Comparison of ENCODE assay signal across 9 cellular contexts in the genomic region with DNA sequence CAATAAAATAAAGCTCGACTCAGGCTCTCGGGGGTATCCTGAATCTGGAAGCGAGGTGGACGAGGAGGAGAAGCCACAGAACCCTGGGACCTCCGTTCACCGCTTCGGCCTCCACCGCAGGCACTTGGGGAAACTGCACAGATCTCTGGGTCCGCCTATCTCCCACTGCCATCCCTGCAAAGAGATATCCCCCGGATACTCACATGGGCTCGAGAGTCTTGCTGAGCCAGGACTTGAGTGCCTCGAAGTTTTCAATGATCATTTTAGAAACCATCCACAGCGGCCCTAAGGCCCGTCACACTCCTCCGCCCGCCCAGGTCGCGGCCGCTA. TPM values are rescaled to one million over a fixed set of nuclear protein-coding genes. Genes with fewer than 3 reads are reported as not detected.
DNase-seq lines count a peak whose midpoint lies in the region; ATAC-seq and TF ChIP-seq lines count a peak whose summit lies in the region.
"Had no signal": no experiment of that assay in that cellular context is flagged by ENCODE, and none has a peak within 500 bp of the region (broad histone marks: within the 10 kb centered on the region; RNA-seq: fewer than 3 reads in every experiment).

No MANE protein-coding gene starts in this region.

- no peak overlapping the region for H3K27ac Mint-ChIP-seq in activated CD8-positive, alpha-beta T cell treated with anti-CD3 and anti-CD28 coated beads, Interleukin-2, amount 10 ng/mL, durations not matched to agents 7 days and 5 days

- WGBS in thyroid gland, 2 donors: 0 to 1% methylated on average over 9 to 19 of the region's 19 CpGs

- no peaks in the 10 kb centered on the region for H3K9me3 ChIP-seq in thyroid gland

- DNase-seq in Ammon's horn (ENCODE audit: low spot score) (peak; percentile 26), kidney epithelial cell (ENCODE audit: low read depth) (no peak), thyroid gland (no peak), NCI-H2196 treated with DMSO at 0.1 percent for 48 hours (lab: John Stamatoyannopoulos, UW; ENCODE audit: unreplicated experiment) (no peak), NCI-H2227 treated with DMSO at 0.1 percent for 48 hours (lab: John Stamatoyannopoulos, UW) (no peak)
- peak; percentile 39 for DNase-seq in activated CD8-positive, alpha-beta T cell treated with anti-CD3 and anti-CD28 coated beads, Interleukin-2, amount 10 ng/mL, durations not matched to agents 7 days and 5 days

- peak; percentile 37 for ATAC-seq in GM19351 (IDR thresholded peaks at IDR 0.05; ENCODE audit: unreplicated experiment)
- peak; percentile 6 for ATAC-seq in HG03378 (IDR thresholded peaks at IDR 0.05; ENCODE audit: unreplicated experiment)
- ATAC-seq in activated CD8-positive, alpha-beta T cell treated with anti-CD3 and anti-CD28 coated beads, Interleukin-2, amount 10 ng/mL, durations not matched to agents 7 days and 5 days: no peak

- POLR2A ChIA-PET in activated CD8-positive, alpha-beta T cell treated with anti-CD3 and anti-CD28 coated beads, Interleukin-2, amount 10 ng/mL, durations not matched to agents 7 days and 5 days (lab: Charles Lee): interaction anchor here (0.8 to 2.2 kb wide), 11 partner anchors 10 to 130 kb away, joined by 3 to 22 read pairs (median 3); a partner anchor contains a TSS

- CTCF ChIA-PET in activated CD8-positive, alpha-beta T cell treated with anti-CD3 and anti-CD28 coated beads, Interleukin-2, amount 10 ng/mL, durations not matched to agents 7 days and 5 days (lab: Charles Lee): interaction anchor here (1.1 to 2.9 kb wide), 9 partner anchors 12 to 136 kb away, joined by 3 to 16 read pairs (median 6); no protein-coding TSS in a partner anchor

- H3K36me3 Mint-ChIP-seq in activated CD8-positive, alpha-beta T cell treated with anti-CD3 and anti-CD28 coated beads, Interleukin-2, amount 10 ng/mL, durations not matched to agents 7 days and 5 days (ENCODE audit: low read depth): peaks cover 23% of the 10 kb centered on the region

- no peaks in the 10 kb centered on the region for H3K27me3 Mint-ChIP-seq in activated CD8-positive, alpha-beta T cell treated with anti-CD3 and anti-CD28 coated beads, Interleukin-2, amount 10 ng/mL, durations not matched to agents 7 days and 5 days (ENCODE audit: low read depth)
- H3K27me3 Mint-ChIP-seq: naive B cell had no signal

- H3K4me3 Mint-ChIP-seq in activated CD8-positive, alpha-beta T cell treated with anti-CD3 and anti-CD28 coated beads, Interleukin-2, amount 10 ng/mL, durations not matched to agents 7 days and 5 days: no peak overlapping the region

- H3K4me1 Mint-ChIP-seq in activated CD8-positive, alpha-beta T cell treated with anti-CD3 and anti-CD28 coated beads, Interleukin-2, amount 10 ng/mL, durations not matched to agents 7 days and 5 days (ENCODE audit: low read depth): peaks cover 27% of the 10 kb centered on the region

- no peak for TF ChIP-seq CTCF in kidney epithelial cell (IDR thresholded peaks at IDR 0.05; ENCODE audit: insufficient read depth, low read length, poor library complexity, severe bottlenecking)
- TF ChIP-seq CTCF in thyroid gland (IDR thresholded peaks at IDR 0.05): no peak

- H3K4me3 ChIP-seq in kidney epithelial cell (ENCODE audit: low read depth, low read length) (peak overlapping the region; percentile 86), thyroid gland (replicated peaks in 1 of 3) (peak overlapping the region; percentile 66 to 100 (median 86))

- H3K4me1 ChIP-seq in thyroid gland: peaks cover 28 to 43% of the 10 kb centered on the region in 2 donors

- no peaks in the 10 kb centered on the region for H3K9me3 Mint-ChIP-seq in activated CD8-positive, alpha-beta T cell treated with anti-CD3 and anti-CD28 coated beads, Interleukin-2, amount 10 ng/mL, durations not matched to agents 7 days and 5 days (ENCODE audit: insufficient read depth)
- H3K9me3 Mint-ChIP-seq: naive B cell had no signal

- H3K36me3 ChIP-seq in kidney epithelial cell (ENCODE audit: control insufficient read depth, insufficient read depth, low read length) (no peaks in the 10 kb centered on the region), thyroid gland (no peaks in the 10 kb centered on the region)

- intact Hi-C loops in thyroid gland (cut with DNase I): no loop called here

- H3K27me3 ChIP-seq in kidney epithelial cell (ENCODE audit: control insufficient read depth, insufficient read depth, low read length) (no peaks in the 10 kb centered on the region), thyroid gland (no peaks in the 10 kb centered on the region)

- TF ChIP-seq POLR2A in thyroid gland (IDR thresholded peaks at IDR 0.05): no peak

- H3K27ac ChIP-seq in thyroid gland: peak overlapping the region; percentile 92 to 99 (median 98)

RNA-seq across cellular contexts. Expression of a gene that starts 0.6 kb away (rescaled TPM):
- total RNA-seq in activated CD8-positive, alpha-beta T cell treated with anti-CD3 and anti-CD28 coated beads, Interleukin-2, amount 10 ng/mL, durations not matched to agents 7 days and 5 days: 10 to 100 TPM; 50.6 to 52.0 TPM
- total RNA-seq in kidney epithelial cell: 24.7 and 25.6 TPM in 2 replicates
- 10 to 100 TPM; 54.7 to 67.5 (median 56.8) TPM for total RNA-seq in thyroid gland

Comparison
In these comparisons a context has a peak if more than half of its experiments do, and no peak if none do; other contexts are left out.
1. DNase-seq: peak in Ammon's horn (single experiment) and activated CD8-positive, alpha-beta T cell treated with anti-CD3 and anti-CD28 coated beads, Interleukin-2, amount 10 ng/mL, durations not matched to agents 7 days and 5 days (single experiment); none in kidney epithelial cell (single experiment), thyroid gland (0 of 2), NCI-H2196 treated with DMSO at 0.1 percent for 48 hours (single experiment) and NCI-H2227 treated with DMSO at 0.1 percent for 48 hours (single experiment).